17 cellular contexts compared by ENCODE assay signal in the genomic region with DNA sequence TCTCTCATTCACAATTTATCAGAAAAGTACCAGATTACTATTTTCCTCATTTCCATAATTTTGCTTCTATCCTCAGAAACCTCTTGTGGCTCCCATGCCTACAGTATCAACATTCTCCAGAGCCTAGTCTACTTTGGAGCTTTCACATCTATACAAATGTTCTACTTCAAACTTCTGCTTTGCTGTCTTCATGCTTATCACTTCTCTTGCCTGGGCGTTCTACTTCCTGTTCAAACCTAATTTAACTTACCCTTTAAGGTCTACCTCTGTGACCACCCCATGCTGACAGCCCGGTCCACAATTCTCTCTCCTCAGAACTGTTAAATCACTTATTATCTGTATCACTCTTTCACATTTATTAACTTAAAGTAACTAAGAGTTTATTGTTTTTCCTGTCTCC. TPM values are rescaled to one million over a fixed set of nuclear protein-coding genes. Genes with fewer than 3 reads are reported as not detected.
A peak's percentile ranks its signal among the peaks of the same experiment; 100 is the strongest.
DNase-seq lines count a peak whose midpoint lies in the region; ATAC-seq, FAIRE-seq and TF ChIP-seq lines count a peak whose summit lies in the region.
"Had no signal": no experiment of that assay in that cellular context is flagged by ENCODE, and none has a peak within 500 bp of the region (broad histone marks: within the 10 kb centered on the region; RNA-seq: fewer than 3 reads in every experiment).

No MANE protein-coding gene starts in this region.

- TF ChIP-seq POLR2A in GM12891 (IDR thresholded peaks at IDR 0.05; ENCODE audit: low read depth, low read length) (no peak), upper lobe of left lung (IDR thresholded peaks at IDR 0.05) (no peak)

- no peaks in the 10 kb centered on the region for H3K36me3 ChIP-seq in upper lobe of left lung
- H3K36me3 ChIP-seq: Peyer's patch had no signal

- peaks cover 13% of the 10 kb centered on the region for H3K27me3 Mint-ChIP-seq in activated T-helper 2 cell treated with anti-CD3 and anti-CD28 coated beads, Interferon-gamma antibody, Interleukin-2, Interleukin-4, amounts not matched to agents 10 μg/mL and 5 μg/mL and 100 μg/mL, durations not matched to agents 14 hours and 24 hours and 36 hours (ENCODE audit: low read depth)

- H3K4me1 Mint-ChIP-seq in activated T-helper 2 cell treated with anti-CD3 and anti-CD28 coated beads, Interferon-gamma antibody, Interleukin-2, Interleukin-4, amounts not matched to agents 10 μg/mL and 5 μg/mL and 100 μg/mL, durations not matched to agents 14 hours and 24 hours and 36 hours (ENCODE audit: low read depth), result peaks cover 4% of the 10 kb centered on the region

- H3K9me3 Mint-ChIP-seq in activated T-helper 2 cell treated with anti-CD3 and anti-CD28 coated beads, Interferon-gamma antibody, Interleukin-2, Interleukin-4, amounts not matched to agents 10 μg/mL and 5 μg/mL and 100 μg/mL, durations not matched to agents 14 hours and 24 hours and 36 hours, result no peaks in the 10 kb centered on the region

- H3K4me3 Mint-ChIP-seq in activated T-helper 2 cell treated with anti-CD3 and anti-CD28 coated beads, Interferon-gamma antibody, Interleukin-2, Interleukin-4, amounts not matched to agents 10 μg/mL and 5 μg/mL and 100 μg/mL, durations not matched to agents 14 hours and 24 hours and 36 hours (ENCODE audit: low read depth), result no peak overlapping the region

- H3K36me3 Mint-ChIP-seq in activated T-helper 2 cell treated with anti-CD3 and anti-CD28 coated beads, Interferon-gamma antibody, Interleukin-2, Interleukin-4, amounts not matched to agents 10 μg/mL and 5 μg/mL and 100 μg/mL, durations not matched to agents 14 hours and 24 hours and 36 hours (ENCODE audit: low read depth), result no peaks in the 10 kb centered on the region

- no peaks in the 10 kb centered on the region for H3K9me3 ChIP-seq in upper lobe of left lung
- H3K9me3 ChIP-seq: Peyer's patch had no signal

- no peak overlapping the region for H3K4me3 ChIP-seq in upper lobe of left lung
- H3K4me3 ChIP-seq: Peyer's patch had no signal

- intact Hi-C loops in activated T-helper 2 cell treated with anti-CD3 and anti-CD28 coated beads, Interferon-gamma antibody, Interleukin-2, Interleukin-4, amounts not matched to agents 10 μg/mL and 5 μg/mL and 100 μg/mL, durations not matched to agents 14 hours and 24 hours and 36 hours (cut with micrococcal nuclease), result no loop called here

- ATAC-seq in GM21529 (IDR thresholded peaks at IDR 0.05; ENCODE audit: unreplicated experiment) (peak; percentile 53), upper lobe of left lung (ENCODE audit: low FRiP score in 2 of 2) (no peak)
- ATAC-seq: left cardiac atrium; stimulated activated naive CD8-positive, alpha-beta T cell treated with anti-CD3 and anti-CD28 coated beads, Interleukin-15, Interleukin-2, amounts not matched to agents 100 U/mL and 50 U/mL, for 24 hours had no signal

- peaks cover 0 to 2% (median under 1%) of the 10 kb centered on the region in 4 donors for H3K4me1 ChIP-seq in upper lobe of left lung
- H3K4me1 ChIP-seq: Peyer's patch had no signal

- DNase-seq in GM12891 (ENCODE audit: insufficient read length, low spot score) (no peak), NOMO-1 (lab: John Stamatoyannopoulos, UW; ENCODE audit: unreplicated experiment in 2 of 2) (peak; percentile 60 to 97), germinal center (ENCODE audit: low spot score) (peak; percentile 3), upper lobe of left lung (no peak), T-helper 9 cell (no peak), retina (no peak)
- DNase-seq in activated T-helper 2 cell treated with anti-CD3 and anti-CD28 coated beads, Interferon-gamma antibody, Interleukin-2, Interleukin-4, amounts not matched to agents 10 μg/mL and 5 μg/mL and 100 μg/mL, durations not matched to agents 14 hours and 24 hours and 36 hours (ENCODE audit: low spot score), result no peak
- DNase-seq: activated naive CD4-positive, alpha-beta T cell treated with anti-CD3 and anti-CD28 coated beads, Interleukin-2, amount 50 U/mL, for 16 hours; central memory CD4-positive, alpha-beta T cell; DMS79; left cardiac atrium; NCI-H2171; Peyer's patch; stimulated activated CD4-positive, alpha-beta T cell treated with anti-CD3 and anti-CD28 coated beads, Interleukin-4, amount 100 ng/mL, for 24 hours; stimulated activated naive CD8-positive, alpha-beta T cell treated with anti-CD3 and anti-CD28 coated beads, Interleukin-15, Interleukin-2, amounts not matched to agents 100 U/mL and 50 U/mL, for 24 hours had no signal

- FAIRE-seq in GM12891 (lab: Jason Lieb, UNC), result peak; percentile 87
- FAIRE-seq: TTC549 had no signal

- H3K27ac ChIP-seq in upper lobe of left lung, result no peak overlapping the region

- no peaks in the 10 kb centered on the region for H3K27me3 ChIP-seq in upper lobe of left lung
- H3K27me3 ChIP-seq: Peyer's patch had no signal

- no peak overlapping the region for H3K27ac Mint-ChIP-seq in activated T-helper 2 cell treated with anti-CD3 and anti-CD28 coated beads, Interferon-gamma antibody, Interleukin-2, Interleukin-4, amounts not matched to agents 10 μg/mL and 5 μg/mL and 100 μg/mL, durations not matched to agents 14 hours and 24 hours and 36 hours

- TF ChIP-seq EP300 in upper lobe of left lung (IDR thresholded peaks at IDR 0.05), result no peak

- 43 to 45% methylated on average over 2 of the region's 2 CpGs for WGBS in upper lobe of left lung, 2 donors

- no peak for TF ChIP-seq CTCF in upper lobe of left lung (IDR thresholded peaks at IDR 0.05)

TF ChIP-seq in GM12891, 5 proteins besides CTCF, POLR2A, EP300 and RAD21:
- TF ChIP-seq TAF1 (IDR thresholded peaks at IDR 0.05; ENCODE audit: low read depth, low read length), result no peak
- no peak for TF ChIP-seq SPI1 (IDR thresholded peaks at IDR 0.05; ENCODE audit: low read depth, low read length)
- no peak for TF ChIP-seq PAX5 (IDR thresholded peaks at IDR 0.05; ENCODE audit: insufficient read depth, low read length, severe bottlenecking)
- TF ChIP-seq POU2F2 (IDR thresholded peaks at IDR 0.05; ENCODE audit: low read depth, low read length), result no peak
- no peak for TF ChIP-seq POLR2AphosphoS5 (IDR thresholded peaks at IDR 0.05; ENCODE audit: low read depth, low read length)
TF ChIP-seq in GM12891: peak in this region for 0.

RNA-seq across cellular contexts. Expression of a gene that starts 6.1 kb away (rescaled TPM):
- polyA plus RNA-seq in GM12891 (2012; ENCODE audit: low read depth, missing spikeins), result 18.2 TPM
- 100 to 1,000 TPM; 104 to 211 (median 136) TPM for total RNA-seq in upper lobe of left lung
- total RNA-seq in activated T-helper 2 cell treated with anti-CD3 and anti-CD28 coated beads, Interferon-gamma antibody, Interleukin-2, Interleukin-4, amounts not matched to agents 10 μg/mL and 5 μg/mL and 100 μg/mL, durations not matched to agents 14 hours and 24 hours and 36 hours, result 9.6 and 10.6 TPM in 2 replicates

Comparison
In these comparisons a context has a peak if more than half of its experiments do, and no peak if none do; other contexts are left out.
1. DNase-seq: peak in NOMO-1 (2 of 2) and germinal center (single experiment); none in GM12891 (single experiment), upper lobe of left lung (0 of 2), T-helper 9 cell (single experiment), retina (single experiment) and activated T-helper 2 cell treated with anti-CD3 and anti-CD28 coated beads, Interferon-gamma antibody, Interleukin-2, Interleukin-4, amounts not matched to agents 10 μg/mL and 5 μg/mL and 100 μg/mL, durations not matched to agents 14 hours and 24 hours and 36 hours (single experiment).